Comparison of ENCODE assay signal across 26 cellular contexts in genomic region chr4:139481465-139481864, GRCh38.
"Had no signal": no experiment of that assay in that cellular context is flagged by ENCODE, and none has a peak within 500 bp of the region (broad histone marks: within the 10 kb centered on the region; RNA-seq: fewer than 3 reads in every experiment).

No MANE protein-coding gene starts in this region.

- H3K4me1 ChIP-seq: lower lobe of right lung, neural progenitor cell, right atrium auricular region, testis, thyroid gland, transverse colon, upper lobe of right lung had no signal

- H3K27ac ChIP-seq: heart right ventricle, hepatocyte, lower lobe of right lung, neural progenitor cell, neutrophil, right atrium auricular region, skin epidermis, stomach, testis, thyroid gland, transverse colon, upper lobe of right lung had no signal

- H3K9ac ChIP-seq: neural progenitor cell had no signal

- H3K9me3 ChIP-seq: heart right ventricle, lower lobe of right lung, neutrophil, right atrium auricular region, stomach, testis, thyroid gland, transverse colon, upper lobe of right lung had no signal

- H3K4me2 ChIP-seq: hepatocyte, neural progenitor cell had no signal

- H3K4me3 ChIP-seq: heart right ventricle, hepatocyte, lower lobe of right lung, neural progenitor cell, right atrium auricular region, skin epidermis, stomach, testis, thyroid gland, transverse colon, upper lobe of right lung had no signal

- H2AFZ ChIP-seq: hepatocyte, neural progenitor cell had no signal

- H3K36me3 ChIP-seq: lower lobe of right lung, neural progenitor cell, right atrium auricular region, stomach, thyroid gland, transverse colon, upper lobe of right lung had no signal

- DNase-seq: heart right ventricle; islet precursor cell; left ventricle myocardium superior; lower lobe of right lung; mammary epithelial cell; mesenchymal stem cell; naive thymus-derived CD8-positive, alpha-beta T cell; occipital lobe; stimulated activated CD4-positive, alpha-beta T cell treated with anti-CD3 and anti-CD28 coated beads, Interleukin-12 subunit alpha, Interleukin-12 subunit beta, amount 100 ng/mL, for 4 hours; stimulated activated CD4-positive, alpha-beta T cell treated with anti-CD3 and anti-CD28 coated beads, Interleukin-15, amount 100 ng/mL, for 24 hours; stimulated activated CD4-positive, alpha-beta T cell treated with anti-CD3 and anti-CD28 coated beads, Interleukin-2, amount 100 ng/mL, for 24 hours; stimulated activated CD4-positive, alpha-beta T cell treated with anti-CD3 and anti-CD28 coated beads, Interleukin-4, amount 100 ng/mL, for 1 hour; stimulated activated naive B cell treated with anti-CD40 and anti-IgM and Interleukin-4, amounts not matched to agents 10 μg/mL and 1 μg/mL and 100 μg/mL, for 72 hours; stimulated activated naive CD8-positive, alpha-beta T cell treated with anti-CD3 and anti-CD28 coated beads, Interleukin-15, Interleukin-2, amounts not matched to agents 100 U/mL and 50 U/mL, for 24 hours; stomach; testis; thyroid gland; transverse colon; upper lobe of right lung had no signal

- H3K27me3 ChIP-seq: heart right ventricle, hepatocyte, neural progenitor cell, neutrophil, right atrium auricular region, stomach, testis, thyroid gland, transverse colon, upper lobe of right lung had no signal

- H3K79me2 ChIP-seq: hepatocyte had no signal

- FAIRE-seq: urothelium cell line had no signal

- ATAC-seq: left ventricle myocardium superior; lower lobe of right lung; naive thymus-derived CD8-positive, alpha-beta T cell; sciatic nerve; stimulated activated naive B cell treated with anti-CD40 and anti-IgM and Interleukin-4, amounts not matched to agents 10 μg/mL and 1 μg/mL and 100 μg/mL, for 72 hours; stimulated activated naive CD8-positive, alpha-beta T cell treated with anti-CD3 and anti-CD28 coated beads, Interleukin-15, Interleukin-2, amounts not matched to agents 100 U/mL and 50 U/mL, for 24 hours; upper lobe of right lung had no signal
